ENCODE assay signal across 8 cellular contexts in genomic region chr4:5460106-5460801, GRCh38.
DNase-seq lines count a peak whose midpoint lies in the region; ATAC-seq and TF ChIP-seq lines count a peak whose summit lies in the region.

No MANE protein-coding gene starts in this region.

- no peaks in the 10 kb centered on the region for H3K9me3 ChIP-seq in spleen

- no peak overlapping the region for H3K4me3 ChIP-seq in spleen

- no peak overlapping the region for H3K27ac ChIP-seq in spleen

- no peak for ATAC-seq in HG02981 (IDR thresholded peaks at IDR 0.05; ENCODE audit: unreplicated experiment)

- no peaks in the 10 kb centered on the region for H3K4me1 ChIP-seq in spleen

- no peaks in the 10 kb centered on the region for H3K36me3 ChIP-seq in spleen

- DNase-seq in stimulated activated CD4-positive, alpha-beta T cell treated with anti-CD3 and anti-CD28 coated beads, Interleukin-4, amount 100 ng/mL, for 1 hour = peak; percentile 11
- no peak for DNase-seq in stimulated activated CD4-positive, alpha-beta T cell treated with anti-CD3 and anti-CD28 coated beads, Interleukin-12 subunit alpha, Interleukin-12 subunit beta, amount 100 ng/mL, for 4 hours
- DNase-seq in RPMI8226 (peak; percentile 33), germinal center (ENCODE audit: low spot score) (peak; percentile 20), spleen (peak; percentile 77), NCI-H526 treated with DMSO at 0.1 percent for 48 hours (lab: John Stamatoyannopoulos, UW) (no peak), GDM1 (lab: John Stamatoyannopoulos, UW) (no peak)

- intact Hi-C loops in spleen (cut with DNase I; ENCODE audit: low total_unique reads) = no loop called here

- H3K27me3 ChIP-seq in spleen (replicated peaks in 1 of 7) = no peaks in the 10 kb centered on the region

- TF ChIP-seq CTCF in spleen (IDR thresholded peaks at IDR 0.05 in 8 of 11, conservative IDR thresholded peaks at IDR 0.05 in 3 of 11) = peak in 6 of 11 experiments; percentile 12 to 46 (median 27)

- 72 to 91% (median 85%) methylated on average over 5 to 14 of the region's 14 CpGs for WGBS in spleen, 5 donors

- no peak for TF ChIP-seq POLR2A in spleen (IDR thresholded peaks at IDR 0.05)

Comparison
In these comparisons a context has a peak if more than half of its experiments do, and no peak if none do; other contexts are left out.
1. DNase-seq: peak in stimulated activated CD4-positive, alpha-beta T cell treated with anti-CD3 and anti-CD28 coated beads, Interleukin-4, amount 100 ng/mL, for 1 hour (single experiment), RPMI8226 (single experiment), germinal center (single experiment) and spleen (single experiment); none in stimulated activated CD4-positive, alpha-beta T cell treated with anti-CD3 and anti-CD28 coated beads, Interleukin-12 subunit alpha, Interleukin-12 subunit beta, amount 100 ng/mL, for 4 hours (single experiment), NCI-H526 treated with DMSO at 0.1 percent for 48 hours (single experiment) and GDM1 (single experiment).